11 cellular contexts compared by ENCODE assay signal in genomic region chr1:46465981-46466476, GRCh38. TPM values are rescaled to one million over a fixed set of nuclear protein-coding genes. Genes with fewer than 3 reads are reported as not detected.
DNase-seq lines count a peak whose midpoint lies in the region; ATAC-seq and TF ChIP-seq lines count a peak whose summit lies in the region.
"Had no signal": no experiment of that assay in that cellular context is flagged by ENCODE, and none has a peak within 500 bp of the region (broad histone marks: within the 10 kb centered on the region; RNA-seq: fewer than 3 reads in every experiment).

No MANE protein-coding gene starts in this region.

- H3K4me1 ChIP-seq in BLaER1, result peaks cover 17% of the 10 kb centered on the region; the same call in 1 of the 2 replicates
- no peaks in the 10 kb centered on the region for H3K4me1 ChIP-seq in osteoblast (ENCODE audit: insufficient read depth, low read length)

- H3K27me3 ChIP-seq in BLaER1, result peaks cover 48% of the 10 kb centered on the region
- peaks cover 49% of the 10 kb centered on the region for H3K27me3 ChIP-seq in osteoblast (ENCODE audit: insufficient read depth, low read length)

- H3K4me2 ChIP-seq in BLaER1, result peak overlapping the region; percentile 93
- H3K4me2 ChIP-seq in osteoblast (ENCODE audit: insufficient read depth, low read length), result peak overlapping the region; percentile 74

- H3K9ac ChIP-seq in BLaER1, result peak overlapping the region; percentile 41; the same call in 1 of the 2 replicates
- H3K9ac ChIP-seq: SK-N-SH had no signal

- H3K27me3 Mint-ChIP-seq in IgD-negative memory B cell, result peaks cover 23% of the 10 kb centered on the region
- peaks cover 79 to 90% of the 10 kb centered on the region in 2 donors for H3K27me3 Mint-ChIP-seq in effector memory CD8-positive, alpha-beta T cell

- H3K4me3 ChIP-seq in BLaER1 (peak overlapping the region; percentile 68), osteoblast (ENCODE audit: insufficient read depth, low read length) (peak overlapping the region; percentile 65)

- no peaks in the 10 kb centered on the region for H3K79me2 ChIP-seq in osteoblast (ENCODE audit: insufficient read depth, low read length)

- H3K27ac Mint-ChIP-seq in IgD-negative memory B cell, result no peak overlapping the region
- H3K27ac Mint-ChIP-seq in effector memory CD8-positive, alpha-beta T cell, result no peak overlapping the region

- H4K20me1 ChIP-seq in BLaER1, result peaks cover 32% of the 10 kb centered on the region
- H4K20me1 ChIP-seq in osteoblast (ENCODE audit: insufficient read depth, low read length), result no peaks in the 10 kb centered on the region

- H3K4me3 Mint-ChIP-seq in IgD-negative memory B cell, result peak overlapping the region; percentile 8 to 89 (median 49)
- H3K4me3 Mint-ChIP-seq in effector memory CD8-positive, alpha-beta T cell, result peak overlapping the region; percentile 37 to 64

- no peak overlapping the region for H2AFZ ChIP-seq in osteoblast (ENCODE audit: low read length)

- no peaks in the 10 kb centered on the region for H3K36me3 Mint-ChIP-seq in IgD-negative memory B cell
- no peaks in the 10 kb centered on the region for H3K36me3 Mint-ChIP-seq in effector memory CD8-positive, alpha-beta T cell (ENCODE audit: insufficient read depth)

- peaks cover 0 to 8% (median 7%) of the 10 kb centered on the region in 3 donors for H3K4me1 Mint-ChIP-seq in IgD-negative memory B cell
- peaks cover 0 to 6% of the 10 kb centered on the region in 2 donors for H3K4me1 Mint-ChIP-seq in effector memory CD8-positive, alpha-beta T cell (ENCODE audit: low read depth in 2 of 2)

- H3K9me3 ChIP-seq in BLaER1 (no peaks in the 10 kb centered on the region), osteoblast (ENCODE audit: low read depth, low read length) (no peaks in the 10 kb centered on the region)
- H3K9me3 ChIP-seq: adrenal gland, SK-N-SH had no signal

- H3K27ac ChIP-seq in BLaER1 (no peak overlapping the region), osteoblast (ENCODE audit: low read depth, low read length) (no peak overlapping the region)
- H3K27ac ChIP-seq: adrenal gland had no signal

- DNase-seq in effector memory CD8-positive, alpha-beta T cell, result no peak
- DNase-seq in osteoblast (ENCODE audit: insufficient read length, low spot score, missing footprints) (no peak), GF-D8 (lab: John Stamatoyannopoulos, UW) (no peak), D341Med (ENCODE audit: low spot score) (no peak)
- DNase-seq: foreskin melanocyte had no signal

- ATAC-seq in effector memory CD8-positive, alpha-beta T cell (replicated peaks), result peak; percentile 5
- ATAC-seq in GM18502 (IDR thresholded peaks at IDR 0.05; ENCODE audit: poor library complexity, unreplicated experiment) (no peak), GM19397 (IDR thresholded peaks at IDR 0.05; ENCODE audit: unreplicated experiment) (no peak)

- TF ChIP-seq CTCF in osteoblast (IDR thresholded peaks at IDR 0.05; ENCODE audit: extremely low read depth, low read depth, low read length), result no peak

- no peaks in the 10 kb centered on the region for H3K36me3 ChIP-seq in BLaER1
- no peaks in the 10 kb centered on the region for H3K36me3 ChIP-seq in osteoblast (ENCODE audit: insufficient read depth, low read length)
- H3K36me3 ChIP-seq: adrenal gland had no signal

- H3K9me3 Mint-ChIP-seq in IgD-negative memory B cell, result no peaks in the 10 kb centered on the region
- no peaks in the 10 kb centered on the region for H3K9me3 Mint-ChIP-seq in effector memory CD8-positive, alpha-beta T cell

RNA-seq across cellular contexts. Expression of gene DMBX1, which starts 23.6 kb away (rescaled TPM):
- polyA plus RNA-seq in IgD-negative memory B cell, result not detected
- total RNA-seq in osteoblast, result not detected in 2 replicates
- polyA plus RNA-seq: SK-N-SH had no signal
